ENCODE assay signal across 8 cellular contexts in the genomic region with DNA sequence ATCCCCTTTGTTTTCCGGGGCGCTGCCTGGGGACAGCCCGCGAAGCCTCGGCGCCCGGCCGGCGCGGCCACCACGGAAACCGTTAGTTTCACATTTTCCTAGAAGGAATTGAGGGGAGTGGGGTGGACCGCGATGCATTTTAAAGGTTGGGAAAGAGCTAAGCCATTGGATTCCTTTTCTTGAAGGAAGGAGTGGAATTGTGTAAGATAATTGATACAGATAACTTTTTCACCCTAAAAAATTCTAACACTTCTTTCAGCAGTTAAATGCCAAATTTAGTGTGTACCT.
DNase-seq lines count a peak whose midpoint lies in the region; FAIRE-seq and TF ChIP-seq lines count a peak whose summit lies in the region.

No MANE protein-coding gene starts in this region.

- no peak for FAIRE-seq in HTR-8/SVneo (lab: Jason Lieb, UNC)

- no peaks in the 10 kb centered on the region for H3K9me3 Mint-ChIP-seq in T-helper 2 cell treated with Interferon-gamma antibody and Interleukin-4, amounts not matched to agents 5 μg/mL and 100 μg/mL, for 36 hours

- no peak for DNase-seq in T-helper 2 cell treated with Interferon-gamma antibody and Interleukin-4, amounts not matched to agents 5 μg/mL and 100 μg/mL, for 36 hours (ENCODE audit: low spot score)
- DNase-seq in T-helper 2 cell: no peak
- no peak for DNase-seq in NCI-H2107 (lab: John Stamatoyannopoulos, UW)
- DNase-seq in HTR-8/SVneo (ENCODE audit: insufficient read length, low spot score): no peak
- no peak for DNase-seq in GM10266 (ENCODE audit: extremely low spot score)

- peaks cover 27% of the 10 kb centered on the region for H3K36me3 Mint-ChIP-seq in T-helper 2 cell treated with Interferon-gamma antibody and Interleukin-4, amounts not matched to agents 5 μg/mL and 100 μg/mL, for 36 hours (ENCODE audit: low read depth)

- peaks cover 32% of the 10 kb centered on the region for H3K4me1 Mint-ChIP-seq in T-helper 2 cell treated with Interferon-gamma antibody and Interleukin-4, amounts not matched to agents 5 μg/mL and 100 μg/mL, for 36 hours (ENCODE audit: low read depth)

- peak overlapping the region; percentile 98 for H3K27ac Mint-ChIP-seq in T-helper 2 cell treated with Interferon-gamma antibody and Interleukin-4, amounts not matched to agents 5 μg/mL and 100 μg/mL, for 36 hours

- H3K27me3 Mint-ChIP-seq in T-helper 2 cell treated with Interferon-gamma antibody and Interleukin-4, amounts not matched to agents 5 μg/mL and 100 μg/mL, for 36 hours (ENCODE audit: low read depth): no peaks in the 10 kb centered on the region

- H3K4me3 Mint-ChIP-seq in T-helper 2 cell treated with Interferon-gamma antibody and Interleukin-4, amounts not matched to agents 5 μg/mL and 100 μg/mL, for 36 hours: peak overlapping the region; percentile 92

- TF ChIP-seq CTCF in GM10266 (IDR thresholded peaks at IDR 0.05; ENCODE audit: control insufficient read depth, insufficient read depth, low read depth, missing control alignments): no peak

- 0 to 1% (median 0%) methylated on average over 14 of the region's 14 CpGs for WGBS in adipose tissue, 3 donors

- H3K27me3 ChIP-seq in layer of hippocampus (ENCODE audit: control insufficient read depth, insufficient read depth, low read length): no peaks in the 10 kb centered on the region

- H3K27ac ChIP-seq in adipose tissue (ENCODE audit: low read depth, low read length) (peak overlapping the region; percentile 94), layer of hippocampus (ENCODE audit: low read depth, low read length) (peak overlapping the region; percentile 99), temporal lobe (ENCODE audit: low read depth, low read length) (peak overlapping the region; percentile 96)
